ENCODE assay signal across 8 cellular contexts in the genomic region with DNA sequence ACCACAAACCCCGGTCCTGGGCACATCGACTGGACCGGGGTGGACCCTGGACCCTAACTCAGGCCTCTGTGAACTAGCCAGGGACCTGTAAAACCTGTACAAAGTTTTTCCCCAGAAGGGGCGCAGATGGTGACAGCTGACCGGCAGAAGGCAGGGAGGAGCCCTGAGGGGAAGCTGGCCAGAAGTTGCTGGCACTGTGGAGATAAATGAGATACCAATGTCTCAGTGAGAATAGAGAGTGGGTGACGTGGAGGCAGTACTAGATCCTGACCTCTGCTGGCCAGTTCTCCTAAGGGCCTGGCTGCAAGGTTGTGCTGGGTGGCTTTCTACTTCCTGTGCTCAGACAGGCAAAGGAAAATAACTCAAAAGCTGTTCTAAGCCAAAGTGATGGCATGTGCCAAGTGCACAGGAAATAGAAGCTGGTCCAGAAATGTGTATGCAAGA. TPM values are rescaled to one million over a fixed set of nuclear protein-coding genes. Genes with fewer than 3 reads are reported as not detected.
DNase-seq lines count a peak whose midpoint lies in the region; ATAC-seq and TF ChIP-seq lines count a peak whose summit lies in the region.

No MANE protein-coding gene starts in this region.

- no peaks in the 10 kb centered on the region for H3K27me3 ChIP-seq in spleen (replicated peaks in 1 of 7)

- no peak for TF ChIP-seq POLR2A in spleen (IDR thresholded peaks at IDR 0.05)

- peak; percentile 28 for DNase-seq in activated CD4-positive, alpha-beta T cell treated with anti-CD3 and anti-CD28 coated beads for 48 hours
- no peak for DNase-seq in activated CD4-positive, alpha-beta T cell treated with anti-CD3 and anti-CD28 coated beads for 4 hours
- peak; percentile 45 for DNase-seq in SK-N-DZ (ENCODE audit: low spot score)
- DNase-seq in fibroblast of gingiva (ENCODE audit: low read depth) = peak; percentile 16
- no peak for DNase-seq in spleen
- DNase-seq in caudate nucleus (lab: John Stamatoyannopoulos, UW) = no peak

- peak; percentile 56 for ATAC-seq in HG03196 (IDR thresholded peaks at IDR 0.05; ENCODE audit: unreplicated experiment)
- no peak for ATAC-seq in HG02678 (IDR thresholded peaks at IDR 0.05; ENCODE audit: unreplicated experiment)

- peak in 8 of 11 experiments; percentile 23 to 66 (median 42) for TF ChIP-seq CTCF in spleen (IDR thresholded peaks at IDR 0.05 in 8 of 11, conservative IDR thresholded peaks at IDR 0.05 in 3 of 11)

- no peaks in the 10 kb centered on the region for H3K9me3 ChIP-seq in spleen

- H3K4me3 ChIP-seq in spleen = no peak overlapping the region

- H3K36me3 ChIP-seq in spleen = no peaks in the 10 kb centered on the region

- 47 to 68% (median 58%) methylated on average over 4 to 6 of the region's 6 CpGs for WGBS in spleen, 5 donors

- intact Hi-C loops in spleen (cut with DNase I; ENCODE audit: low total_unique reads) = loop anchor here (5.0 kb wide), 1 partner anchor 219 kb away; no protein-coding TSS in a partner anchor

- H3K27ac ChIP-seq in spleen (peak overlapping the region in 6 of 8 donors; percentile 15 to 61 (median 52)), caudate nucleus (ENCODE audit: low read depth, low read length) (no peak overlapping the region)

- H3K4me1 ChIP-seq in spleen = peaks cover 7 to 39% (median 17%) of the 10 kb centered on the region in 6 donors

RNA-seq across cellular contexts. Expression of gene TSPAN14, which starts 10.6 kb away (rescaled TPM):
- polyA plus RNA-seq in SK-N-DZ (2014; cell fraction: cytosol; rRNA removed) = 34.6 and 36.3 TPM in 2 replicates
- polyA plus RNA-seq in SK-N-DZ (2014; cell fraction: nucleus; rRNA removed) = 16.0 and 16.4 TPM in 2 replicates
- total RNA-seq in spleen = 100 to 1,000 TPM in 6 of 7 donors, 10 to 100 TPM in 1; 81.3 to 172 (median 129) TPM
- 10 to 100 TPM; 13.3 to 32.5 (median 24.6) TPM for polyA plus RNA-seq in spleen

RNA-seq across cellular contexts. Expression of gene PRXL2A, which starts 35.2 kb away (rescaled TPM):
- polyA plus RNA-seq in SK-N-DZ (2014; cell fraction: cytosol; rRNA removed) = 94.0 and 107 TPM in 2 replicates
- 19.5 and 26.8 TPM in 2 replicates for polyA plus RNA-seq in SK-N-DZ (2014; cell fraction: nucleus; rRNA removed)
- 10 to 100 TPM; 12.7 to 20.7 (median 16.9) TPM for total RNA-seq in spleen
- polyA plus RNA-seq in spleen = 10 to 100 TPM; 12.4 to 19.0 (median 14.3) TPM

Comparison
In these comparisons a context has a peak if more than half of its experiments do, and no peak if none do; other contexts are left out.
1. DNase-seq: peak in activated CD4-positive, alpha-beta T cell treated with anti-CD3 and anti-CD28 coated beads for 48 hours (single experiment), SK-N-DZ (single experiment) and fibroblast of gingiva (single experiment); none in activated CD4-positive, alpha-beta T cell treated with anti-CD3 and anti-CD28 coated beads for 4 hours (0 of 2), spleen (single experiment) and caudate nucleus (0 of 61).